Comparison of ENCODE assay signal across 8 cellular contexts in the genomic region with DNA sequence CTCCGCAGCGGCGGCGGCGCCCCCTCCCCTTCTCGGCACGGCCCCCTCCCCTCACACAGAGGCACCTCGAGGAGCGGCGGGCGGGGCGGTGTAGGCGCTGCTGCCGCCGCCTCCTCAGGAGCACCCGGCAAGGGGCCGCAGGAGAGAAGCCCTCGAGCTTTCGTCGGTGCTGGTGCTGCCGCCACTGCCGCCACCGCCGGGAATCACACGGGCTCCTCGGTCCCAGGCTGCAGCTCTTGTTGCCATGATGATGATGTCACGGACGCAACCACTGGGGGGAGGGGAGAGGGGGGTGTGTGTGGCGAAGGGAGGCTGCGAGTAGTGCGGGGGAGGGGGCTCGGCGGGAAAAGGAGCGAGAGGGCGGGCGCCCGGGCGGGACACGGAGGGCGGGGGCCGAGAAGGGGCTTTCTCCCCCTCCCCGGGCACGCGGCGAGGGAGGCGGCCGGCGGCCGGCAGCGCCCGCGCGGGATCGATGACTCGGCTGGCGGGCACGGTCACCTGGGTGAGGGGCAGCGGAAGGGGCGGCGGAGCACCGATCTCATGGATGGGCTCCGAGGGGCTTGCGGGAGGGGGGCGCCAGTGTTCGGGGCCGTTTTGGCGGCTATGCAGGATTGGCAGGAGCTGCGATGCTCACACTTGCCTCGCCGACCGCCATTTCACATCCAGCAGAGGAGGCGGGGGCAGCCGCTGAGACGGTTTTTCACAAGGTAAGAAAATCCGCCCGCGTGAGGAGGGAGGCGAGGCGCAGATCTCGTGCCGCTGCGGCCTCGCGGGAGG. TPM values are rescaled to one million over a fixed set of nuclear protein-coding genes. Genes with fewer than 3 reads are reported as not detected.
DNase-seq lines count a peak whose midpoint lies in the region; ATAC-seq and TF ChIP-seq lines count a peak whose summit lies in the region.

A gene with protein sequence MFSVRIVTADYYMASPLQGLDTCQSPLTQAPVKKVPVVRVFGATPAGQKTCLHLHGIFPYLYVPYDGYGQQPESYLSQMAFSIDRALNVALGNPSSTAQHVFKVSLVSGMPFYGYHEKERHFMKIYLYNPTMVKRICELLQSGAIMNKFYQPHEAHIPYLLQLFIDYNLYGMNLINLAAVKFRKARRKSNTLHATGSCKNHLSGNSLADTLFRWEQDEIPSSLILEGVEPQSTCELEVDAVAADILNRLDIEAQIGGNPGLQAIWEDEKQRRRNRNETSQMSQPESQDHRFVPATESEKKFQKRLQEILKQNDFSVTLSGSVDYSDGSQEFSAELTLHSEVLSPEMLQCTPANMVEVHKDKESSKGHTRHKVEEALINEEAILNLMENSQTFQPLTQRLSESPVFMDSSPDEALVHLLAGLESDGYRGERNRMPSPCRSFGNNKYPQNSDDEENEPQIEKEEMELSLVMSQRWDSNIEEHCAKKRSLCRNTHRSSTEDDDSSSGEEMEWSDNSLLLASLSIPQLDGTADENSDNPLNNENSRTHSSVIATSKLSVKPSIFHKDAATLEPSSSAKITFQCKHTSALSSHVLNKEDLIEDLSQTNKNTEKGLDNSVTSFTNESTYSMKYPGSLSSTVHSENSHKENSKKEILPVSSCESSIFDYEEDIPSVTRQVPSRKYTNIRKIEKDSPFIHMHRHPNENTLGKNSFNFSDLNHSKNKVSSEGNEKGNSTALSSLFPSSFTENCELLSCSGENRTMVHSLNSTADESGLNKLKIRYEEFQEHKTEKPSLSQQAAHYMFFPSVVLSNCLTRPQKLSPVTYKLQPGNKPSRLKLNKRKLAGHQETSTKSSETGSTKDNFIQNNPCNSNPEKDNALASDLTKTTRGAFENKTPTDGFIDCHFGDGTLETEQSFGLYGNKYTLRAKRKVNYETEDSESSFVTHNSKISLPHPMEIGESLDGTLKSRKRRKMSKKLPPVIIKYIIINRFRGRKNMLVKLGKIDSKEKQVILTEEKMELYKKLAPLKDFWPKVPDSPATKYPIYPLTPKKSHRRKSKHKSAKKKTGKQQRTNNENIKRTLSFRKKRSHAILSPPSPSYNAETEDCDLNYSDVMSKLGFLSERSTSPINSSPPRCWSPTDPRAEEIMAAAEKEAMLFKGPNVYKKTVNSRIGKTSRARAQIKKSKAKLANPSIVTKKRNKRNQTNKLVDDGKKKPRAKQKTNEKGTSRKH (N-terminal part only) (minus strand): TSS at position 260 of the 777 bp plus-strand sequence. CDS start 330 bp downstream, outside the sequence.

- peak within 1 kb of the TSS; percentile 94 for H3K27ac ChIP-seq in OCI-LY3 (ENCODE audit: low read length)

- H3K36me3 ChIP-seq in OCI-LY3 (replicated peaks; ENCODE audit: low read depth, low read length) (peaks cover 9% of the 10 kb centered on the region), mucosa of descending colon (ENCODE audit: low read depth) (no peaks in the 10 kb centered on the region)

- TF ChIP-seq CTCF in OCI-LY3 (IDR thresholded peaks at IDR 0.05; ENCODE audit: low read depth, low read length) (no peak), epithelial cell of esophagus (IDR thresholded peaks at IDR 0.05; ENCODE audit: insufficient read depth, low read depth, low read length, missing control alignments) (no peak), mucosa of descending colon (IDR thresholded peaks at IDR 0.05) (no peak)

- H2AFZ ChIP-seq in OCI-LY3 (ENCODE audit: low read depth, low read length), result peak within 1 kb of the TSS; percentile 81

- peak within 1 kb of the TSS; percentile 94 for H3K9ac ChIP-seq in OCI-LY3 (ENCODE audit: low read length)

- H3K79me2 ChIP-seq in OCI-LY3 (ENCODE audit: low read length), result peaks cover 87% of the 10 kb centered on the region

- H3K4me1 ChIP-seq in OCI-LY3 (ENCODE audit: low read length), result peaks cover 41% of the 10 kb centered on the region
- H3K4me1 ChIP-seq in mucosa of descending colon (ENCODE audit: low read depth), result peaks cover 11% of the 10 kb centered on the region

- peak within 1 kb of the TSS; percentile 91 for H3K4me3 ChIP-seq in OCI-LY3 (ENCODE audit: low read length)
- peak within 1 kb of the TSS; percentile 83 for H3K4me3 ChIP-seq in epithelial cell of esophagus (ENCODE audit: low read length)
- H3K4me3 ChIP-seq in mucosa of descending colon, result peak within 1 kb of the TSS; percentile 87

- H3K27me3 ChIP-seq in OCI-LY3 (ENCODE audit: low read depth, low read length), result no peaks in the 10 kb centered on the region

- peak within 1 kb of the TSS; percentile 94 for H3K4me2 ChIP-seq in OCI-LY3 (ENCODE audit: low read length)

- peak; percentile 2 for ATAC-seq in GM19468 (IDR thresholded peaks at IDR 0.05; ENCODE audit: extremely low read depth, unreplicated experiment)
- ATAC-seq in mucosa of descending colon, result peak; percentile 80

- peak; percentile 87 for DNase-seq in COLO668 (lab: John Stamatoyannopoulos, UW; ENCODE audit: unreplicated experiment)
- peak; percentile 83 for DNase-seq in HT-29 (ENCODE audit: low spot score)
- peak; percentile 84 for DNase-seq in activated T-cell treated with anti-CD3 and anti-CD28 coated beads for 1 hour (ENCODE audit: low read depth)
- DNase-seq in epithelial cell of esophagus (ENCODE audit: low read depth), result peak; percentile 93
- DNase-seq in mucosa of descending colon, result peak; percentile 92 to 93 (median 92)
- DNase-seq in stimulated activated CD8-positive, alpha-beta memory T cell treated with anti-CD3 and anti-CD28 coated beads, Interleukin-4, amount 100 ng/mL, for 24 hours (ENCODE audit: low read depth), result peak; percentile 84

- peaks cover 10% of the 10 kb centered on the region for H4K20me1 ChIP-seq in OCI-LY3 (ENCODE audit: insufficient read depth, low read length)

- intact Hi-C loops in mucosa of descending colon (cut with DNase I, micrococcal nuclease), result loop anchor here in 1 of 2 donors (5.0 kb wide), 1 partner anchor 119 kb away; no protein-coding TSS in a partner anchor

- 0 out of 2 replicates have a peak, but pooled peaks cover 4% of the 10 kb centered on the region for H3K9me3 ChIP-seq in OCI-LY3 (ENCODE audit: insufficient read depth, low read length)
- H3K9me3 ChIP-seq in mucosa of descending colon, result no peaks in the 10 kb centered on the region

RNA-seq across cellular contexts. Expression of the gene that starts here (rescaled TPM):
- 5.6 and 9.4 TPM in 2 replicates for total RNA-seq in HT-29 (2014; rRNA removed; shearing (Covaris generic))
- 10 to 100 TPM; 17.7 to 56.4 (median 20.7) TPM for total RNA-seq in mucosa of descending colon

Comparison
In these comparisons a context has a peak if more than half of its experiments do, and no peak if none do; other contexts are left out.
1. Peak in every context shown above with its lines: DNase-seq, ATAC-seq, H3K4me3 ChIP-seq and H3K27ac ChIP-seq.